ENCODE assay signal across 11 cellular contexts in the genomic region with DNA sequence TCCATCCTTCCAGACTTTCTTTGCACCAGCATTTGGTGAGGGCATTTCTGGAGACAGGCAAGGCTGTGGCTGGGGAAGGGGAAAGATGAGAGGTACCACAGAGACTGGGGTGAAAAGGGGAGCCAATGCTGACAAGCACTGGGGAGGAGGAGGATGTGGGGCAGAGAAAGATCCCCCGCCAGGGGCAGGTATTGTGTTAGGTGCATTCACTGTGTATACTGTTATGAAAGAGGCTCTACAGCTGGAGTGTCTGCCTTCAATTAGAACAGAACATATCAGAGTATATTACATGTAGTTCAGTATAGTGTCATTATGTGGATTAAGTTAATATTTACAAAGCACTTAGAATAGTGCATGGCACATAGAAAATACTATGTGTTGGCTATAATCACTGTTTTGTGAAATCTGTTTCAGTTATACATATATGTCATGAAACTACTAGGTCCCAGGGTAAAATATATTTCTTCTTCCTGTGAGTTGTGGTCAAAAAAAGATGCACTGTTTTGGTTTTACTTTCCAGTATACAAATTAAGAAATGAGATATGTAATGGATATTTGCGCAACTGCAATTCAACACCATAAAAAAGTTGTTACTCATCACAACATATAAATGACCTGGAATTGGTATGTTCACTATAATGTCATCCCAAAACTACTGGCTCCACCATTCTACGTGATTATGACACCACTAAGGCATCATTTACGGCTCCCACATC. TPM values are rescaled to one million over a fixed set of nuclear protein-coding genes. Genes with fewer than 3 reads are reported as not detected.
DNase-seq lines count a peak whose midpoint lies in the region; ATAC-seq and TF ChIP-seq lines count a peak whose summit lies in the region.
"Had no signal": no experiment of that assay in that cellular context is flagged by ENCODE, and none has a peak within 500 bp of the region (broad histone marks: within the 10 kb centered on the region; RNA-seq: fewer than 3 reads in every experiment).

No MANE protein-coding gene starts in this region.

- H3K27ac Mint-ChIP-seq in osteocyte (ENCODE audit: unreplicated experiment): no peak overlapping the region

- no peaks in the 10 kb centered on the region for H3K27me3 Mint-ChIP-seq in osteocyte (ENCODE audit: unreplicated experiment)
- H3K27me3 Mint-ChIP-seq: central memory CD8-positive, alpha-beta T cell had no signal

- no peaks in the 10 kb centered on the region for H3K36me3 Mint-ChIP-seq in osteocyte (ENCODE audit: unreplicated experiment)

- TF ChIP-seq CTCF in cardiac fibroblast (IDR thresholded peaks at IDR 0.05; ENCODE audit: low read depth, low read length): no peak
- no peak for TF ChIP-seq CTCF in osteocyte (IDR thresholded peaks at IDR 0.05)

- ATAC-seq in GM18511 (IDR thresholded peaks at IDR 0.05; ENCODE audit: unreplicated experiment): peak; percentile 77
- ATAC-seq in GM21528 (IDR thresholded peaks at IDR 0.05; ENCODE audit: low FRiP score, unreplicated experiment): peak; percentile 81
- ATAC-seq in HG03342 (IDR thresholded peaks at IDR 0.05; ENCODE audit: unreplicated experiment): peak; percentile 65
- ATAC-seq in left lobe of liver: no peak

- H3K9me3 Mint-ChIP-seq in osteocyte (ENCODE audit: unreplicated experiment): no peaks in the 10 kb centered on the region
- H3K9me3 Mint-ChIP-seq: central memory CD8-positive, alpha-beta T cell had no signal

- no peak overlapping the region for H3K4me3 ChIP-seq in cardiac fibroblast (replicated peaks in 1 of 2; ENCODE audit: low read depth in 2 of 2, low read length in 2 of 2)
- H3K4me3 ChIP-seq: prostate gland had no signal

- no peak overlapping the region for H3K4me3 Mint-ChIP-seq in osteocyte (ENCODE audit: unreplicated experiment)
- H3K4me3 Mint-ChIP-seq: central memory CD8-positive, alpha-beta T cell had no signal

- H3K4me1 Mint-ChIP-seq in osteocyte (ENCODE audit: unreplicated experiment): peaks cover 9% of the 10 kb centered on the region

- DNase-seq in cardiac fibroblast (ENCODE audit: low read depth in 2 of 2) (peak; percentile 24 to 30), osteocyte (ENCODE audit: extremely low spot score, unreplicated experiment) (no peak), left lobe of liver (ENCODE audit: low spot score) (no peak), NCI-H526 (lab: John Stamatoyannopoulos, UW) (no peak)
- no peak for DNase-seq in stimulated activated naive CD4-positive, alpha-beta T cell (lab: John Stamatoyannopoulos, UW)

RNA-seq across cellular contexts. Expression of a gene that starts 8.4 kb away (rescaled TPM):
- 14.3 and 15.2 TPM in 2 replicates for total RNA-seq in osteocyte
- total RNA-seq in left lobe of liver: 4.9 TPM

RNA-seq across cellular contexts. Expression of a gene that starts 29.7 kb away (rescaled TPM):
- total RNA-seq in osteocyte (0.71 and 1.7 TPM in 2 replicates), left lobe of liver (10.5 TPM)

RNA-seq across cellular contexts. Expression of a gene that starts 39.7 kb away (rescaled TPM):
- total RNA-seq in osteocyte (0.30 TPM in 1 of 2 replicates, not detected in the other), left lobe of liver (1.3 TPM)
- total RNA-seq: HT1080 had no signal

RNA-seq across cellular contexts. Expression of a gene that starts 52.0 kb away (rescaled TPM):
- total RNA-seq in osteocyte (0.97 and 1.0 TPM in 2 replicates), left lobe of liver (1.4 TPM)

Comparison
In these comparisons a context has a peak if more than half of its experiments do, and no peak if none do; other contexts are left out.
1. DNase-seq: peak in cardiac fibroblast (2 of 2); none in osteocyte (single experiment), left lobe of liver (single experiment), stimulated activated naive CD4-positive, alpha-beta T cell (0 of 6) and NCI-H526 (0 of 2).